In genomic region chr16:397736-398332, GRCh38 we compare ENCODE assay signal across 8 cellular contexts. TPM values are rescaled to one million over a fixed set of nuclear protein-coding genes. Genes with fewer than 3 reads are reported as not detected.
DNase-seq lines count a peak whose midpoint lies in the region; ATAC-seq and TF ChIP-seq lines count a peak whose summit lies in the region.

No MANE protein-coding gene starts in this region.

- H3K4me2 ChIP-seq in hepatocyte, result peak overlapping the region; percentile 92

- H3K9me3 ChIP-seq in hepatocyte (ENCODE audit: low read depth), result no peaks in the 10 kb centered on the region

- H3K27ac ChIP-seq in hepatocyte, result peak overlapping the region; percentile 85

- no peak overlapping the region for H3K4me3 ChIP-seq in hepatocyte
- H3K4me3 ChIP-seq in retinal pigment epithelial cell (ENCODE audit: low read length), result peak overlapping the region; percentile 30

- H2AFZ ChIP-seq in hepatocyte, result no peak overlapping the region

- no peaks in the 10 kb centered on the region for H3K27me3 ChIP-seq in hepatocyte

- DNase-seq in GM03348 (ENCODE audit: low spot score) (peak; percentile 86), NCI-H2227 treated with DMSO at 0.1 percent for 48 hours (lab: John Stamatoyannopoulos, UW) (peak; percentile 16), anterior cingulate cortex (lab: John Stamatoyannopoulos, UW) (peak in 49 of 58 donors; percentile 10 to 70 (median 46)), hepatocyte (ENCODE audit: low spot score) (peak; percentile 89), retinal pigment epithelial cell (ENCODE audit: low read depth) (no peak), SHP77 (lab: John Stamatoyannopoulos, UW) (no peak), NCI-H2107 treated with DMSO at 0.1 percent for 48 hours (lab: John Stamatoyannopoulos, UW; ENCODE audit: unreplicated experiment) (no peak)

- no peaks in the 10 kb centered on the region for H4K20me1 ChIP-seq in hepatocyte (ENCODE audit: insufficient read depth, poor library complexity, severe bottlenecking)

- TF ChIP-seq CTCF in hepatocyte (IDR thresholded peaks at IDR 0.05; ENCODE audit: poor library complexity) (peak; percentile 36), retinal pigment epithelial cell (conservative IDR thresholded peaks at IDR 0.05; ENCODE audit: low read depth, low read length) (peak; percentile 46)

- no peaks in the 10 kb centered on the region for H3K9me2 ChIP-seq in hepatocyte (replicated peaks; ENCODE audit: insufficient read depth)

- peaks cover 22% of the 10 kb centered on the region for H3K4me1 ChIP-seq in hepatocyte (ENCODE audit: insufficient read depth)

- peaks cover 23% of the 10 kb centered on the region for H3K79me2 ChIP-seq in hepatocyte

- WGBS in hepatocyte (ENCODE audit: low lambda C conversion rate, missing lambda C conversion rate), result 34% methylated on average over 15 of the region's 29 CpGs

- ATAC-seq in HG03520 (IDR thresholded peaks at IDR 0.05; ENCODE audit: unreplicated experiment), result no peak

- H3K36me3 ChIP-seq in hepatocyte (replicated peaks; ENCODE audit: insufficient read depth, low read depth), result no peaks in the 10 kb centered on the region

RNA-seq across cellular contexts. Expression of gene NME4, which starts 0.8 kb away (rescaled TPM):
- 168 and 227 TPM in 2 replicates for total RNA-seq in hepatocyte
- 543 and 611 TPM in 2 replicates for polyA plus RNA-seq in hepatocyte

RNA-seq across cellular contexts. Expression of gene DECR2, which starts 3.9 kb away (rescaled TPM):
- total RNA-seq in hepatocyte, result 29.4 and 54.5 TPM in 2 replicates
- 80.5 and 107 TPM in 2 replicates for polyA plus RNA-seq in hepatocyte

RNA-seq across cellular contexts. Expression of gene PGAP6, which starts 16.1 kb away (rescaled TPM):
- 130 and 133 TPM in 2 replicates for total RNA-seq in hepatocyte
- polyA plus RNA-seq in hepatocyte, result 205 and 229 TPM in 2 replicates

RNA-seq across cellular contexts. Expression of gene MRPL28, which starts 27.5 kb away (rescaled TPM):
- 80.0 and 88.1 TPM in 2 replicates for total RNA-seq in hepatocyte
- polyA plus RNA-seq in hepatocyte, result 126 and 144 TPM in 2 replicates

RNA-seq across cellular contexts. Expression of gene RAB11FIP3, which starts 27.6 kb away (rescaled TPM):
- 39.9 and 47.3 TPM in 2 replicates for total RNA-seq in hepatocyte
- 72.8 and 81.0 TPM in 2 replicates for polyA plus RNA-seq in hepatocyte

Comparison
In these comparisons a context has a peak if more than half of its experiments do, and no peak if none do; other contexts are left out.
1. DNase-seq: peak in GM03348 (single experiment), NCI-H2227 treated with DMSO at 0.1 percent for 48 hours (single experiment), anterior cingulate cortex (49 of 58) and hepatocyte (single experiment); none in retinal pigment epithelial cell (single experiment), SHP77 (0 of 2) and NCI-H2107 treated with DMSO at 0.1 percent for 48 hours (single experiment).